ENCODE assay signal across 8 cellular contexts in genomic region chr10:117004627-117005453, GRCh38. TPM values are rescaled to one million over a fixed set of nuclear protein-coding genes. Genes with fewer than 3 reads are reported as not detected.
DNase-seq lines count a peak whose midpoint lies in the region; ATAC-seq and TF ChIP-seq lines count a peak whose summit lies in the region.

TSS of gene SHTN1 (minus strand) at chr10:117005187. CDS start at chr10:117005079, 108 bp downstream.

- no peaks in the 10 kb centered on the region for H4K20me1 ChIP-seq in OCI-LY3 (ENCODE audit: insufficient read depth, low read length)

- peak within 1 kb of the TSS; percentile 71 for H3K4me3 Mint-ChIP-seq in CD8-positive, alpha-beta T cell

- H3K27me3 Mint-ChIP-seq in CD8-positive, alpha-beta T cell (ENCODE audit: low read depth) = peaks cover 49% of the 10 kb centered on the region

- TF ChIP-seq CTCF in CD8-positive, alpha-beta T cell (IDR thresholded peaks at IDR 0.05) = no peak
- TF ChIP-seq CTCF in GM20000 (IDR thresholded peaks at IDR 0.05; ENCODE audit: extremely low read depth, missing control alignments) (no peak), OCI-LY3 (IDR thresholded peaks at IDR 0.05; ENCODE audit: low read depth, low read length) (no peak), adrenal gland (IDR thresholded peaks at IDR 0.05) (peak in 1 of 6 experiments; percentile 7), heart right ventricle (IDR thresholded peaks at IDR 0.05) (no peak), ovary (IDR thresholded peaks at IDR 0.05) (no peak)

- DNase-seq in CD8-positive, alpha-beta T cell = peak in 1 of 7 experiments; percentile 23
- DNase-seq in GM20000 (ENCODE audit: low spot score) = peak; percentile 61
- DNase-seq in adrenal gland = peak; percentile 74 to 84 (median 80)
- DNase-seq in heart right ventricle = peak; percentile 49 to 63
- peak; percentile 78 to 87 (median 84) for DNase-seq in ovary
- DNase-seq in cerebellar nuclear complex (lab: John Stamatoyannopoulos, UW) = no peak

- peaks cover 3% of the 10 kb centered on the region for H3K27me3 ChIP-seq in CD8-positive, alpha-beta T cell (ENCODE audit: insufficient read depth, low read length)
- H3K27me3 ChIP-seq in HUES6 (ENCODE audit: control insufficient read depth, insufficient read depth, low read length) = no peaks in the 10 kb centered on the region
- peaks cover 6% of the 10 kb centered on the region; the same call in 1 of the 2 replicates for H3K27me3 ChIP-seq in OCI-LY3 (ENCODE audit: low read depth, low read length)
- no peaks in the 10 kb centered on the region for H3K27me3 ChIP-seq in adrenal gland
- H3K27me3 ChIP-seq in heart right ventricle = peaks cover 0 to 32% (median 12%) of the 10 kb centered on the region in 7 donors
- no peaks in the 10 kb centered on the region for H3K27me3 ChIP-seq in ovary

- H3K9ac ChIP-seq in HUES6 (ENCODE audit: low read length) (peak within 1 kb of the TSS; percentile 87), OCI-LY3 (ENCODE audit: low read length) (peak within 1 kb of the TSS; percentile 79)

- ATAC-seq in CD8-positive, alpha-beta T cell = peak; percentile 38
- peak; percentile 68 to 91 (median 84) for ATAC-seq in heart right ventricle

- POLR2A ChIA-PET in CD8-positive, alpha-beta T cell (lab: Charles Lee) = no interaction called here

- no peak within 1 kb of the TSS for H3K27ac ChIP-seq in CD8-positive, alpha-beta T cell (ENCODE audit: low read depth, low read length)
- H3K27ac ChIP-seq in HUES6 (ENCODE audit: low read depth, low read length) (peak within 1 kb of the TSS; percentile 54; the same call in 1 of the 2 replicates), OCI-LY3 (ENCODE audit: low read length) (no peak within 1 kb of the TSS), adrenal gland (peak within 1 kb of the TSS; percentile 85 to 93 (median 89)), heart right ventricle (peak within 1 kb of the TSS in 8 of 10 donors; percentile 31 to 88 (median 64)), ovary (peak within 1 kb of the TSS; percentile 31 to 69)

- peak within 1 kb of the TSS; percentile 89 for H2AFZ ChIP-seq in OCI-LY3 (ENCODE audit: low read depth, low read length)

- TF ChIP-seq EP300 in ovary (IDR thresholded peaks at IDR 0.05) = no peak

- WGBS in adrenal gland, 4 donors = 0 to 5% (median 1%) methylated on average over 16 to 79 of the region's 80 CpGs
- WGBS in heart right ventricle, 2 donors = 0 to 1% methylated on average over 65 to 80 of the region's 80 CpGs
- WGBS in ovary, 3 donors = 0 to 1% (median 0%) methylated on average over 71 to 80 of the region's 80 CpGs

- no peak within 1 kb of the TSS for H3K27ac Mint-ChIP-seq in CD8-positive, alpha-beta T cell

- no peaks in the 10 kb centered on the region for H3K4me1 ChIP-seq in CD8-positive, alpha-beta T cell (ENCODE audit: insufficient read depth, low read length)
- H3K4me1 ChIP-seq in HUES6 (ENCODE audit: control insufficient read depth, insufficient read depth, low read length) = 0 out of 2 replicates have a peak, but pooled peaks cover 4% of the 10 kb centered on the region
- H3K4me1 ChIP-seq in OCI-LY3 (ENCODE audit: low read length) = peaks cover 3% of the 10 kb centered on the region; the same call in 1 of the 2 replicates
- H3K4me1 ChIP-seq in adrenal gland (replicated peaks in 1 of 2) = peaks cover 3 to 9% of the 10 kb centered on the region in 2 donors
- H3K4me1 ChIP-seq in heart right ventricle = peaks cover 0 to 32% (median 4%) of the 10 kb centered on the region in 9 donors
- H3K4me1 ChIP-seq in ovary (ENCODE audit: insufficient read depth) = no peaks in the 10 kb centered on the region

- CTCF ChIA-PET in CD8-positive, alpha-beta T cell (lab: Charles Lee) = interaction anchor here (0.6 kb wide), 1 partner anchor 23 kb away, joined by 3 read pairs; no protein-coding TSS in a partner anchor

- H3K36me3 Mint-ChIP-seq in CD8-positive, alpha-beta T cell = no peaks in the 10 kb centered on the region

- peaks cover 8% of the 10 kb centered on the region for H3K4me1 Mint-ChIP-seq in CD8-positive, alpha-beta T cell (ENCODE audit: low read depth)

- H3K36me3 ChIP-seq in CD8-positive, alpha-beta T cell (ENCODE audit: insufficient read depth, low read length) = no peaks in the 10 kb centered on the region
- H3K36me3 ChIP-seq in HUES6 (ENCODE audit: control insufficient read depth, insufficient read depth, low read length) (no peaks in the 10 kb centered on the region), OCI-LY3 (replicated peaks; ENCODE audit: low read depth, low read length) (no peaks in the 10 kb centered on the region), adrenal gland (replicated peaks in 1 of 2) (no peaks in the 10 kb centered on the region), heart right ventricle (no peaks in the 10 kb centered on the region), ovary (no peaks in the 10 kb centered on the region)

- peak within 1 kb of the TSS; percentile 92 for H3K4me2 ChIP-seq in OCI-LY3 (ENCODE audit: low read length)

- H3K9me3 ChIP-seq in CD8-positive, alpha-beta T cell (ENCODE audit: low read length) = no peaks in the 10 kb centered on the region
- no peaks in the 10 kb centered on the region for H3K9me3 ChIP-seq in HUES6 (ENCODE audit: control insufficient read depth, insufficient read depth, low read depth, low read length)
- no peaks in the 10 kb centered on the region for H3K9me3 ChIP-seq in OCI-LY3 (ENCODE audit: insufficient read depth, low read length)
- H3K9me3 ChIP-seq in adrenal gland (replicated peaks in 1 of 3) = no peaks in the 10 kb centered on the region
- no peaks in the 10 kb centered on the region for H3K9me3 ChIP-seq in heart right ventricle
- H3K9me3 ChIP-seq in ovary = no peaks in the 10 kb centered on the region

- no peaks in the 10 kb centered on the region for H3K9me3 Mint-ChIP-seq in CD8-positive, alpha-beta T cell

- H3K79me2 ChIP-seq in OCI-LY3 (ENCODE audit: low read length) = no peaks in the 10 kb centered on the region

- TF ChIP-seq POLR2A in adrenal gland (IDR thresholded peaks at IDR 0.05) (peak; percentile 42 to 66), ovary (IDR thresholded peaks at IDR 0.05) (no peak)

- intact Hi-C loops in CD8-positive, alpha-beta T cell (cut with DNase I, micrococcal nuclease) = no loop called here
- intact Hi-C loops in adrenal gland (cut with DNase I) = no loop called here
- intact Hi-C loops in heart right ventricle (cut with DNase I) = no loop called here
- intact Hi-C loops in ovary (cut with DNase I) = no loop called here

- H3K4me3 ChIP-seq in CD8-positive, alpha-beta T cell (ENCODE audit: low read depth, low read length) = peak within 1 kb of the TSS; percentile 33
- H3K4me3 ChIP-seq in HUES6 (ENCODE audit: low read depth, low read length) (peak within 1 kb of the TSS; percentile 89), OCI-LY3 (ENCODE audit: low read length) (peak within 1 kb of the TSS; percentile 98), adrenal gland (peak within 1 kb of the TSS; percentile 37 to 91 (median 81)), heart right ventricle (peak within 1 kb of the TSS; percentile 27 to 83 (median 77)), ovary (peak within 1 kb of the TSS; percentile 69)

RNA-seq across cellular contexts. Expression of gene SHTN1, which starts in this region (rescaled TPM):
- not detected for total RNA-seq in CD8-positive, alpha-beta T cell
- 10 to 100 TPM; 10.0 to 26.0 (median 20.3) TPM for total RNA-seq in adrenal gland
- 10 to 100 TPM in 2 of 3 donors, 1 to 10 TPM in 1; 8.8 to 30.3 (median 14.6) TPM for polyA plus RNA-seq in adrenal gland
- 10 to 100 TPM in 1 of 10 donors, 1 to 10 TPM in 9; 1.6 to 13.1 (median 3.1) TPM for total RNA-seq in heart right ventricle
- 1 to 10 TPM in 1 of 2 donors, under 1 TPM in 1; 0.86 to 3.0 TPM for polyA plus RNA-seq in heart right ventricle
- 10 to 100 TPM in 6 of 7 donors, 1 to 10 TPM in 1; 8.6 to 22.1 (median 20.3) TPM for total RNA-seq in ovary
- polyA plus RNA-seq in ovary = 10 to 100 TPM in 1 of 2 donors, 1 to 10 TPM in 1; 4.7 to 16.3 TPM

Comparison
In these comparisons a context has a peak if more than half of its experiments do, and no peak if none do; other contexts are left out.
1. Peak in ATAC-seq and H3K4me3 ChIP-seq in CD8-positive, alpha-beta T cell; RNA of the gene not detected or under 1 TPM.
2. DNase-seq: peak in GM20000 (single experiment), adrenal gland (7 of 7), heart right ventricle (2 of 2) and ovary (5 of 5); none in cerebellar nuclear complex (0 of 2).
3. H3K27ac ChIP-seq: peak in HUES6 (single experiment), adrenal gland (5 of 5), heart right ventricle (8 of 10) and ovary (2 of 2); none in CD8-positive, alpha-beta T cell (single experiment) and OCI-LY3 (single experiment).
4. H3K4me3 ChIP-seq: peak in every context shown above with its lines; median percentile 98 in OCI-LY3; 89 in HUES6; 81 in adrenal gland; 77 in heart right ventricle; 69 in ovary; 33 in CD8-positive, alpha-beta T cell.